ENCODE assay signal across 1 cellular context in the genomic region with DNA sequence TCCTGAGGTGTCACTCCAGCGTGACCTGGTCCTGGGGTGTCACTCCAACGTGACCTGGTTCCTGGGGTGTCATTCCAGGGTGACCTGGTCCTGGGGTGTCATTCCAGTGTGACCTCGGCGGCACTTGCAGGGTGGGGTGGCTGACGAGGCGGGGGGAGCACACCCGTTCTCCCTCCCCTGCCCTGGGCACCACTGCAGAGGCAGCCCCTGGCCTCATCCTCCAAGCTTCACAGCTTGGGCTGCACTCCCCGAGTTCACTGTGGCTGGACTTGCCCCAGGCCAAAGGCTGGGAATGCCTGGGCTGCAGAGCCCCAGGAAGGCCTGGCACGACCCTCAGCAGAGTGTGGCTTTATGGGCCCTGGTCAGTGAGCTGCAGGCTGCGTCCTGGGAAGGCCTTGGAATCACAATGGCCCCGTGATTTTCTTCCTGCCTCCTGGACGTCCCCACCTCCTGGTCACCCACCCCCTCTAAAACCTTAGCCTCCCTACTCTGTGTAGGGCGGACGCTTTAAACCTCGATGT.
TF ChIP-seq lines count a peak whose summit lies in the region.

No MANE protein-coding gene starts in this region.

TF ChIP-seq in WTC11, 78 proteins besides CTCF, POLR2A, EP300 and RAD21 (continued from another document):
- TF ChIP-seq, protein P1, sequence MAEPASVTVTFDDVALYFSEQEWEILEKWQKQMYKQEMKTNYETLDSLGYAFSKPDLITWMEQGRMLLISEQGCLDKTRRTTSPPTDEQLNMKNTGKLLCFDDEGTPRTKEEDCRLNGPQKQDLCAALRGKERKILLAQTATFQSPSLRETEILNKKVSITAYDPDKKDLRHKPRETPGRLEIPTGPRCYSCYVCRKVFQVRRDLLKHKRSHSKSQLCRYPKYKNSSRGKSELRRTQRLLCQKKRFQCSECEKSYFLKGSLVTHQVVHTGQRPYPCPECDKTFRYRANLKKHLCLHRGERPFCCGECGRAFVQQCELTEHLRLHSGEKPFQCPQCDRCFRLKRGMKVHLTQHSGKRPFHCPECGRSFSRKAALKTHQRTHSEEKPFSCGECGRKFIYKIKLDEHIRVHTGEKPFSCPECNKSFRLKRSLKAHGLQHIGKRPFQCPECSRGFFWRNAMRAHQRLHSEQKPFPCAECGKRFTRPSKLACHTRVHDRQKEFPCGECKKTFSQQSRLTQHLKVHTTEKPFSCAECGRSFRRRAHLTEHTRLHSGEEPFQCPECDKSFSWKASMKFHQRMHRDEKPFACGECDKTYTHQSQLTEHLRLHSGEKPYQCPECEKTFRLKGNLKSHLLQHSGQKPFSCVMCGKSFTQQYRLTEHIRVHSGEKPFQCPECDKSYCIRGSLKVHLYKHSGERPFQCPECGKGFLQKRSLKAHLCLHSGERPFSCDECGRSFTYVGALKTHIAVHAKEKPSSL (CRISPR knock-in tag; conservative IDR thresholded peaks at IDR 0.05): no peak
- TF ChIP-seq ZNF138 (CRISPR knock-in tag; conservative IDR thresholded peaks at IDR 0.05) (no peak), ZNF396 (CRISPR knock-in tag; IDR thresholded peaks at IDR 0.05; ENCODE audit: borderline replicate concordance) (no peak)
